23 cellular contexts compared by ENCODE assay signal in genomic region chrX:101220881-101221280, GRCh38. TPM values are rescaled to one million over a fixed set of nuclear protein-coding genes. Genes with fewer than 3 reads are reported as not detected.
A peak's percentile ranks its signal among the peaks of the same experiment; 100 is the strongest.
DNase-seq lines count a peak whose midpoint lies in the region; ATAC-seq, FAIRE-seq and TF ChIP-seq lines count a peak whose summit lies in the region.
"Had no signal": no experiment of that assay in that cellular context is flagged by ENCODE, and none has a peak within 500 bp of the region (broad histone marks: within the 10 kb centered on the region; RNA-seq: fewer than 3 reads in every experiment).

No MANE protein-coding gene starts in this region.

- TF ChIP-seq POLR2A in Peyer's patch (IDR thresholded peaks at IDR 0.05) = no peak

- H3K4me1 ChIP-seq in Peyer's patch (no peaks in the 10 kb centered on the region), small intestine (ENCODE audit: control insufficient read depth in 2 of 2, insufficient read depth in 1 of 2, low read depth in 1 of 2, low read length in 1 of 2) (no peaks in the 10 kb centered on the region), left lung (no peaks in the 10 kb centered on the region)
- H3K4me1 ChIP-seq: upper lobe of left lung had no signal

- intact Hi-C loops in activated CD4-positive, alpha-beta T cell treated with anti-CD3 and anti-CD28 coated beads, Interleukin-2, amount 10 ng/mL, durations not matched to agents 24 days and 14 days (cut with micrococcal nuclease) = no loop called here
- intact Hi-C loops in left colon (cut with DNase I, micrococcal nuclease) (no loop called here), natural killer cell (cut with micrococcal nuclease) (no loop called here), left lung (cut with DNase I) (no loop called here)

- H3K27me3 ChIP-seq in Peyer's patch (no peaks in the 10 kb centered on the region), small intestine (ENCODE audit: control insufficient read depth in 2 of 2, insufficient read depth in 2 of 2, low read length in 2 of 2) (no peaks in the 10 kb centered on the region), left lung (no peaks in the 10 kb centered on the region)
- H3K27me3 ChIP-seq: upper lobe of left lung had no signal

- POLR2A ChIA-PET in activated CD4-positive, alpha-beta T cell treated with anti-CD3 and anti-CD28 coated beads, Interleukin-2, amount 10 ng/mL, durations not matched to agents 7 days and 5 days (lab: Charles Lee) = no interaction called here

- H3K4me1 Mint-ChIP-seq in activated CD4-positive, alpha-beta T cell treated with anti-CD3 and anti-CD28 coated beads, Interleukin-2, amount 10 ng/mL, durations not matched to agents 7 days and 5 days = no peaks in the 10 kb centered on the region
- no peaks in the 10 kb centered on the region for H3K4me1 Mint-ChIP-seq in activated CD4-positive, alpha-beta T cell treated with anti-CD3 and anti-CD28 coated beads, Interleukin-2, amount 10 ng/mL, durations not matched to agents 24 days and 14 days
- H3K4me1 Mint-ChIP-seq in natural killer cell = no peaks in the 10 kb centered on the region
- H3K4me1 Mint-ChIP-seq: activated CD4-positive, alpha-beta memory T cell treated with anti-CD3 and anti-CD28 coated beads, Interleukin-2, amount 10 ng/mL, durations not matched to agents 7 days and 5 days had no signal

- H3K9me3 ChIP-seq in Peyer's patch = no peaks in the 10 kb centered on the region
- H3K9me3 ChIP-seq in small intestine (ENCODE audit: control insufficient read depth, low read depth) = no peaks in the 10 kb centered on the region
- H3K9me3 ChIP-seq in left lung = no peaks in the 10 kb centered on the region
- H3K9me3 ChIP-seq: upper lobe of left lung had no signal

- peak; percentile 96 for ATAC-seq in left colon
- no peak for ATAC-seq in natural killer cell
- ATAC-seq in left lung = no peak

- H3K36me3 Mint-ChIP-seq in activated CD4-positive, alpha-beta T cell treated with anti-CD3 and anti-CD28 coated beads, Interleukin-2, amount 10 ng/mL, durations not matched to agents 7 days and 5 days (ENCODE audit: low read depth) = no peaks in the 10 kb centered on the region
- no peaks in the 10 kb centered on the region for H3K36me3 Mint-ChIP-seq in activated CD4-positive, alpha-beta T cell treated with anti-CD3 and anti-CD28 coated beads, Interleukin-2, amount 10 ng/mL, durations not matched to agents 24 days and 14 days (ENCODE audit: low read depth)
- no peaks in the 10 kb centered on the region for H3K36me3 Mint-ChIP-seq in natural killer cell
- H3K36me3 Mint-ChIP-seq: stimulated activated naive B cell treated with anti-CD40 and anti-IgM and Interleukin-4, amounts not matched to agents 10 μg/mL and 1 μg/mL and 100 μg/mL, for 72 hours had no signal

- no peak overlapping the region for H3K27ac ChIP-seq in Peyer's patch
- no peak overlapping the region for H3K27ac ChIP-seq in small intestine (ENCODE audit: low read depth in 1 of 2, low read length in 1 of 2)
- no peak overlapping the region for H3K27ac ChIP-seq in substantia nigra (ENCODE audit: low read depth, low read length, poor library complexity, severe bottlenecking)
- no peak overlapping the region for H3K27ac ChIP-seq in left lung
- H3K27ac ChIP-seq: KMS-11, upper lobe of left lung had no signal

- peaks cover 2% of the 10 kb centered on the region for H3K27me3 Mint-ChIP-seq in activated CD4-positive, alpha-beta T cell treated with anti-CD3 and anti-CD28 coated beads, Interleukin-2, amount 10 ng/mL, durations not matched to agents 7 days and 5 days
- H3K27me3 Mint-ChIP-seq in activated CD4-positive, alpha-beta T cell treated with anti-CD3 and anti-CD28 coated beads, Interleukin-2, amount 10 ng/mL, durations not matched to agents 24 days and 14 days = no peaks in the 10 kb centered on the region
- peaks cover 2 to 15% of the 10 kb centered on the region in 2 donors for H3K27me3 Mint-ChIP-seq in natural killer cell (ENCODE audit: low read depth in 2 of 2)
- H3K27me3 Mint-ChIP-seq: activated CD4-positive, alpha-beta memory T cell treated with anti-CD3 and anti-CD28 coated beads, Interleukin-2, amount 10 ng/mL, durations not matched to agents 7 days and 5 days; CD4-positive, alpha-beta T cell had no signal

- H3K27ac Mint-ChIP-seq in activated CD4-positive, alpha-beta T cell treated with anti-CD3 and anti-CD28 coated beads, Interleukin-2, amount 10 ng/mL, durations not matched to agents 7 days and 5 days = peak overlapping the region; percentile 11
- no peak overlapping the region for H3K27ac Mint-ChIP-seq in activated CD4-positive, alpha-beta T cell treated with anti-CD3 and anti-CD28 coated beads, Interleukin-2, amount 10 ng/mL, durations not matched to agents 24 days and 14 days
- no peak overlapping the region for H3K27ac Mint-ChIP-seq in natural killer cell
- H3K27ac Mint-ChIP-seq: activated CD4-positive, alpha-beta memory T cell treated with anti-CD3 and anti-CD28 coated beads, Interleukin-2, amount 10 ng/mL, durations not matched to agents 7 days and 5 days; activated T-helper 1 cell treated with anti-CD3 and anti-CD28 coated beads, Interleukin-12 subunit alpha, Interleukin-12 subunit beta, Interleukin-2, Interleukin-4 antibody, amounts not matched to agents 30 ng/mL and 10 ng/mL and 1 ng/mL, durations not matched to agents 14 hours and 24 hours and 36 hours; CD4-positive, alpha-beta T cell; endodermal cell; H9; stimulated activated naive B cell treated with anti-CD40 and anti-IgM and Interleukin-4, amounts not matched to agents 10 μg/mL and 1 μg/mL and 100 μg/mL, for 72 hours had no signal

- FAIRE-seq in small intestine (lab: Jason Lieb, UNC) = no peak
- FAIRE-seq: GM18507 had no signal

- H3K4me3 ChIP-seq in Peyer's patch (no peak overlapping the region), small intestine (ENCODE audit: low read depth in 1 of 2, low read length in 2 of 2) (no peak overlapping the region), left lung (no peak overlapping the region)
- H3K4me3 ChIP-seq: upper lobe of left lung had no signal

- CTCF ChIA-PET in activated CD4-positive, alpha-beta T cell treated with anti-CD3 and anti-CD28 coated beads, Interleukin-2, amount 10 ng/mL, durations not matched to agents 7 days and 5 days (lab: Charles Lee) = interaction anchor here (1.3 kb wide), 1 partner anchor 9 kb away, joined by 4 read pairs; no protein-coding TSS in a partner anchor

- WGBS in small intestine, 3 donors = 23 to 39% (median 30%) methylated on average over 4 of the region's 4 CpGs

- no peaks in the 10 kb centered on the region for H3K9me3 Mint-ChIP-seq in activated CD4-positive, alpha-beta T cell treated with anti-CD3 and anti-CD28 coated beads, Interleukin-2, amount 10 ng/mL, durations not matched to agents 7 days and 5 days
- no peaks in the 10 kb centered on the region for H3K9me3 Mint-ChIP-seq in activated CD4-positive, alpha-beta T cell treated with anti-CD3 and anti-CD28 coated beads, Interleukin-2, amount 10 ng/mL, durations not matched to agents 24 days and 14 days
- no peaks in the 10 kb centered on the region for H3K9me3 Mint-ChIP-seq in natural killer cell
- H3K9me3 Mint-ChIP-seq: activated CD4-positive, alpha-beta memory T cell treated with anti-CD3 and anti-CD28 coated beads, Interleukin-2, amount 10 ng/mL, durations not matched to agents 7 days and 5 days; activated T-helper 1 cell treated with anti-CD3 and anti-CD28 coated beads, Interleukin-12 subunit alpha, Interleukin-12 subunit beta, Interleukin-2, Interleukin-4 antibody, amounts not matched to agents 30 ng/mL and 10 ng/mL and 1 ng/mL, durations not matched to agents 14 hours and 24 hours and 36 hours; CD4-positive, alpha-beta T cell; stimulated activated naive B cell treated with anti-CD40 and anti-IgM and Interleukin-4, amounts not matched to agents 10 μg/mL and 1 μg/mL and 100 μg/mL, for 72 hours had no signal

- no peak for DNase-seq in activated CD4-positive, alpha-beta T cell treated with anti-CD3 and anti-CD28 coated beads, Interleukin-2, amount 10 ng/mL, durations not matched to agents 7 days and 5 days
- no peak for DNase-seq in activated CD4-positive, alpha-beta T cell treated with anti-CD3 and anti-CD28 coated beads, Interleukin-2, amount 10 ng/mL, durations not matched to agents 24 days and 14 days
- DNase-seq in Peyer's patch (peak in 2 of 3 donors; percentile 47 to 49), left colon (peak; percentile 40 to 45), small intestine (peak; percentile 39), natural killer cell (no peak), substantia nigra (lab: John Stamatoyannopoulos, UW) (no peak), left lung (no peak)
- DNase-seq: activated CD4-positive, alpha-beta memory T cell treated with anti-CD3 and anti-CD28 coated beads, Interleukin-2, amount 10 ng/mL, durations not matched to agents 7 days and 5 days; cerebellar nuclear complex; endodermal cell; H9; kidney glomerular epithelial cell; NCI-H1092 treated with DMSO at 0.1 percent for 48 hours; NK-92 treated with Interleukin-12 subunit alpha and Interleukin-12 subunit beta, amount 100 ng/mL, for 24 hours; RPMI8226; stimulated activated naive B cell treated with anti-CD40 and anti-IgM and Interleukin-4, amounts not matched to agents 10 μg/mL and 1 μg/mL and 100 μg/mL, for 72 hours; SW 1271; upper lobe of left lung had no signal

- TF ChIP-seq CTCF in Peyer's patch (IDR thresholded peaks at IDR 0.05) (no peak), natural killer cell (IDR thresholded peaks at IDR 0.05) (no peak), left lung (IDR thresholded peaks at IDR 0.05) (no peak)

- H3K36me3 ChIP-seq in Peyer's patch (no peaks in the 10 kb centered on the region), small intestine (ENCODE audit: control insufficient read depth in 2 of 2, insufficient read depth in 2 of 2, low read length in 2 of 2) (no peaks in the 10 kb centered on the region), left lung (no peaks in the 10 kb centered on the region)
- H3K36me3 ChIP-seq: upper lobe of left lung had no signal

- H3K4me3 Mint-ChIP-seq in activated CD4-positive, alpha-beta T cell treated with anti-CD3 and anti-CD28 coated beads, Interleukin-2, amount 10 ng/mL, durations not matched to agents 7 days and 5 days = no peak overlapping the region
- H3K4me3 Mint-ChIP-seq in activated CD4-positive, alpha-beta T cell treated with anti-CD3 and anti-CD28 coated beads, Interleukin-2, amount 10 ng/mL, durations not matched to agents 24 days and 14 days = no peak overlapping the region
- no peak overlapping the region for H3K4me3 Mint-ChIP-seq in natural killer cell
- H3K4me3 Mint-ChIP-seq: activated CD4-positive, alpha-beta memory T cell treated with anti-CD3 and anti-CD28 coated beads, Interleukin-2, amount 10 ng/mL, durations not matched to agents 7 days and 5 days; activated T-helper 1 cell treated with anti-CD3 and anti-CD28 coated beads, Interleukin-12 subunit alpha, Interleukin-12 subunit beta, Interleukin-2, Interleukin-4 antibody, amounts not matched to agents 30 ng/mL and 10 ng/mL and 1 ng/mL, durations not matched to agents 14 hours and 24 hours and 36 hours; CD4-positive, alpha-beta T cell; endodermal cell; H9; stimulated activated naive B cell treated with anti-CD40 and anti-IgM and Interleukin-4, amounts not matched to agents 10 μg/mL and 1 μg/mL and 100 μg/mL, for 72 hours had no signal

RNA-seq across cellular contexts. Expression of gene DRP2, which starts 1.3 kb away (rescaled TPM):
- total RNA-seq in activated CD4-positive, alpha-beta T cell treated with anti-CD3 and anti-CD28 coated beads, Interleukin-2, amount 10 ng/mL, durations not matched to agents 7 days and 5 days = 1 to 10 TPM in 1 of 2 experiments, under 1 TPM in 1; 0.87 to 1.0 TPM
- total RNA-seq in activated CD4-positive, alpha-beta T cell treated with anti-CD3 and anti-CD28 coated beads, Interleukin-2, amount 10 ng/mL, durations not matched to agents 24 days and 14 days = 0.28 and 0.31 TPM in 2 replicates
- total RNA-seq in Peyer's patch (1 to 10 TPM in 1 of 4 donors, under 1 TPM in 1, not detected in 2; 0.19 to 2.5 TPM), left colon (under 1 TPM; 0.21 to 0.73 TPM), natural killer cell (under 1 TPM in 1 of 3 donors, not detected in 2; 0.07 TPM), left lung (under 1 TPM; 0.08 to 0.09 TPM)
- polyA plus RNA-seq in small intestine = under 1 TPM in 1 of 3 donors, not detected in 2; 0.21 TPM
- total RNA-seq: CD4-positive, alpha-beta T cell had no signal

Comparison
In these comparisons a context has a peak if more than half of its experiments do, and no peak if none do; other contexts are left out.
1. DNase-seq: peak in Peyer's patch (2 of 3), left colon (2 of 2) and small intestine (single experiment); none in activated CD4-positive, alpha-beta T cell treated with anti-CD3 and anti-CD28 coated beads, Interleukin-2, amount 10 ng/mL, durations not matched to agents 7 days and 5 days (single experiment), activated CD4-positive, alpha-beta T cell treated with anti-CD3 and anti-CD28 coated beads, Interleukin-2, amount 10 ng/mL, durations not matched to agents 24 days and 14 days (single experiment), natural killer cell (single experiment), substantia nigra (0 of 49) and left lung (0 of 2).